Comparison of ENCODE assay signal across 19 cellular contexts in genomic region chr22:49149721-49150608, GRCh38.
"Had no signal": no experiment of that assay in that cellular context is flagged by ENCODE, and none has a peak within 500 bp of the region (broad histone marks: within the 10 kb centered on the region; RNA-seq: fewer than 3 reads in every experiment).

No MANE protein-coding gene starts in this region.

- H3K27ac Mint-ChIP-seq: activated CD4-positive, alpha-beta memory T cell treated with anti-CD3 and anti-CD28 coated beads, Interleukin-2, amount 10 ng/mL, durations not matched to agents 7 days and 5 days; activated CD4-positive, alpha-beta T cell treated with anti-CD3 and anti-CD28 coated beads, Interleukin-2, amount 10 ng/mL, durations not matched to agents 24 days and 14 days; activated naive CD4-positive, alpha-beta T cell treated with anti-CD3 and anti-CD28 coated beads, Interleukin-2, amount 10 ng/mL, durations not matched to agents 7 days and 5 days; natural killer cell; stimulated activated effector memory CD8-positive, alpha-beta T cell treated with anti-CD3 and anti-CD28 coated beads, Interleukin-12 subunit alpha, Interleukin-12 subunit beta, amount 100 ng/mL, for 72 hours; T-helper 1 cell treated with Interleukin-12 subunit alpha and Interleukin-12 subunit beta and Interleukin-4 antibody, amounts not matched to agents 30 μg/mL and 1 μg/mL, for 36 hours had no signal

- H3K9me3 Mint-ChIP-seq: activated CD4-positive, alpha-beta memory T cell treated with anti-CD3 and anti-CD28 coated beads, Interleukin-2, amount 10 ng/mL, durations not matched to agents 7 days and 5 days; activated CD4-positive, alpha-beta T cell treated with anti-CD3 and anti-CD28 coated beads, Interleukin-2, amount 10 ng/mL, durations not matched to agents 24 days and 14 days; activated naive CD4-positive, alpha-beta T cell treated with anti-CD3 and anti-CD28 coated beads, Interleukin-2, amount 10 ng/mL, durations not matched to agents 7 days and 5 days; natural killer cell; stimulated activated effector memory CD8-positive, alpha-beta T cell treated with anti-CD3 and anti-CD28 coated beads, Interleukin-12 subunit alpha, Interleukin-12 subunit beta, amount 100 ng/mL, for 72 hours; stimulated activated naive CD8-positive, alpha-beta T cell treated with anti-CD3 and anti-CD28 coated beads, Interleukin-15, amount 100 ng/mL, for 72 hours; T-helper 1 cell treated with Interleukin-12 subunit alpha and Interleukin-12 subunit beta and Interleukin-4 antibody, amounts not matched to agents 30 μg/mL and 1 μg/mL, for 36 hours had no signal

- DNase-seq: activated CD4-positive, alpha-beta memory T cell treated with anti-CD3 and anti-CD28 coated beads, Interleukin-2, amount 10 ng/mL, durations not matched to agents 7 days and 5 days; activated CD4-positive, alpha-beta T cell treated with anti-CD3 and anti-CD28 coated beads, Interleukin-2, amount 10 ng/mL, durations not matched to agents 24 days and 14 days; activated effector memory CD4-positive, alpha-beta T cell treated with anti-CD3 and anti-CD28 coated beads, Interleukin-2, amount 50 U/mL, for 16 hours; activated naive CD4-positive, alpha-beta T cell treated with anti-CD3 and anti-CD28 coated beads, Interleukin-2, amount 10 ng/mL, durations not matched to agents 7 days and 5 days; amygdala; cerebellar nuclear complex; cortex of kidney; midbrain; natural killer cell; ovary; stimulated activated CD4-positive, alpha-beta T cell treated with anti-CD3 and anti-CD28 coated beads, Interleukin-12 subunit alpha, Interleukin-12 subunit beta, amount 100 ng/mL, for 4 hours; stimulated activated naive CD8-positive, alpha-beta T cell treated with anti-CD3 and anti-CD28 coated beads, Interleukin-15, amount 100 ng/mL, for 72 hours; tibial artery had no signal

- H3K4me3 ChIP-seq: left lung, ovary, prostate gland, right atrium auricular region, tibial artery had no signal

- H3K4me1 ChIP-seq: left lung, prostate gland, right atrium auricular region, tibial artery had no signal

- H3K4me3 Mint-ChIP-seq: activated CD4-positive, alpha-beta memory T cell treated with anti-CD3 and anti-CD28 coated beads, Interleukin-2, amount 10 ng/mL, durations not matched to agents 7 days and 5 days; activated CD4-positive, alpha-beta T cell treated with anti-CD3 and anti-CD28 coated beads, Interleukin-2, amount 10 ng/mL, durations not matched to agents 24 days and 14 days; activated naive CD4-positive, alpha-beta T cell treated with anti-CD3 and anti-CD28 coated beads, Interleukin-2, amount 10 ng/mL, durations not matched to agents 7 days and 5 days; natural killer cell; stimulated activated effector memory CD8-positive, alpha-beta T cell treated with anti-CD3 and anti-CD28 coated beads, Interleukin-12 subunit alpha, Interleukin-12 subunit beta, amount 100 ng/mL, for 72 hours; stimulated activated naive CD8-positive, alpha-beta T cell treated with anti-CD3 and anti-CD28 coated beads, Interleukin-15, amount 100 ng/mL, for 72 hours; T-helper 1 cell treated with Interleukin-12 subunit alpha and Interleukin-12 subunit beta and Interleukin-4 antibody, amounts not matched to agents 30 μg/mL and 1 μg/mL, for 36 hours had no signal

- H3K9me3 ChIP-seq: left lung, ovary, prostate gland, right atrium auricular region, tibial artery had no signal

- H3K36me3 Mint-ChIP-seq: activated naive CD4-positive, alpha-beta T cell treated with anti-CD3 and anti-CD28 coated beads, Interleukin-2, amount 10 ng/mL, durations not matched to agents 7 days and 5 days; natural killer cell; stimulated activated effector memory CD8-positive, alpha-beta T cell treated with anti-CD3 and anti-CD28 coated beads, Interleukin-12 subunit alpha, Interleukin-12 subunit beta, amount 100 ng/mL, for 72 hours had no signal

- H3K27me3 Mint-ChIP-seq: activated CD4-positive, alpha-beta memory T cell treated with anti-CD3 and anti-CD28 coated beads, Interleukin-2, amount 10 ng/mL, durations not matched to agents 7 days and 5 days; activated CD4-positive, alpha-beta T cell treated with anti-CD3 and anti-CD28 coated beads, Interleukin-2, amount 10 ng/mL, durations not matched to agents 24 days and 14 days; activated naive CD4-positive, alpha-beta T cell treated with anti-CD3 and anti-CD28 coated beads, Interleukin-2, amount 10 ng/mL, durations not matched to agents 7 days and 5 days had no signal

- H3K4me1 Mint-ChIP-seq: activated CD4-positive, alpha-beta memory T cell treated with anti-CD3 and anti-CD28 coated beads, Interleukin-2, amount 10 ng/mL, durations not matched to agents 7 days and 5 days; activated CD4-positive, alpha-beta T cell treated with anti-CD3 and anti-CD28 coated beads, Interleukin-2, amount 10 ng/mL, durations not matched to agents 24 days and 14 days; activated naive CD4-positive, alpha-beta T cell treated with anti-CD3 and anti-CD28 coated beads, Interleukin-2, amount 10 ng/mL, durations not matched to agents 7 days and 5 days; natural killer cell; stimulated activated effector memory CD8-positive, alpha-beta T cell treated with anti-CD3 and anti-CD28 coated beads, Interleukin-12 subunit alpha, Interleukin-12 subunit beta, amount 100 ng/mL, for 72 hours; stimulated activated naive CD8-positive, alpha-beta T cell treated with anti-CD3 and anti-CD28 coated beads, Interleukin-15, amount 100 ng/mL, for 72 hours had no signal

- H3K27me3 ChIP-seq: ovary, right atrium auricular region had no signal

- H3K27ac ChIP-seq: left lung, ovary, prostate gland, right atrium auricular region, tibial artery had no signal

- FAIRE-seq: bronchial epithelial cell had no signal

- H3K36me3 ChIP-seq: left lung, ovary, prostate gland, right atrium auricular region, tibial artery had no signal
